29 cellular contexts compared by ENCODE assay signal in the genomic region with DNA sequence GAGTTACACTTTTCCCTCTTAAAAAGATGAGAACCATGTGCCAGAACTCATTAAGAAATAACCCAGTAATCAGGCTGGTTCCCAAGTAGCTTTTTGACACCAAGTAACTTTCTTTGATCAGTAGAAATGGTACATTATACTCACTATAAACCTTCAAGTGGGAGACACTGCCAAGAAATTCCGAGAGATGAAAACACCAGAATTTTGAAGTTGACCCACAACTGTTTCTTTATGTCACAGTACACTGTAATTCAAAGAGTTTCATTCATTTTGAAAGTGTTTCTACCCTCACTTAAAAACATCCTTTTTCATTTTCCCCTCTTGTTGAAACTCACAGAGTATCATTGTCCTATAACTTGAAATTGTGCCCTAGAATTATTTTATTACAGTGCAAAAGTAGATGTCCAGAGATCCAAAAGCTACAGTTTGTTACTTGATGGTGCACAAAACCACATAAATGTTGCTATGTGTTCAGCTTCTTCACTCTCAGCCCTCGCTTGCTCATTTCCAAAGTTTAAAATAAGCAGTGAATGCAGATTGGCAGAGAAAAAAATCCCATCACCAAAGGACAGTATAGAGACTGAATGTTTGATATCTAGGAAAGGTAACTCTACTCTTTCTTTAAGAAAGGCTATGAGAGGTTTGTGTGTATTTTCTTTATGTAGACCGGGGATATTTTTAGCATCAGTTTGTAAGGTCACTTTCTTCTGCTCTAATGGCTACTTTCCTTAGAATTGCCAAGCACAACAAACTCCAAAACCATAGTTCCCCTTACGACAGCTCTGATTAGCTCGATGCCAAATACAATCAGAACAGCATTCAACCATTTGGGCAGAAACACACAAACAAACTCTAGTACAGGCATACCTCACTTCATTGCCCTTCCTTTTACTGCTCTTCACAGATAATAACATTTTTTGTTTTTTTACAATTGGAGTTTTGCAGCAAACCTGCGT.
DNase-seq lines count a peak whose midpoint lies in the region; ATAC-seq and TF ChIP-seq lines count a peak whose summit lies in the region.
"Had no signal": no experiment of that assay in that cellular context is flagged by ENCODE, and none has a peak within 500 bp of the region (broad histone marks: within the 10 kb centered on the region; RNA-seq: fewer than 3 reads in every experiment).

No MANE protein-coding gene starts in this region.

- H3K27ac ChIP-seq in substantia nigra (ENCODE audit: low read depth, low read length, poor library complexity, severe bottlenecking), result peak overlapping the region; percentile 7
- H3K27ac ChIP-seq: esophagus squamous epithelium, PC-9, thoracic aorta had no signal

- H3K4me3 Mint-ChIP-seq in activated T-cell treated with anti-CD3 and anti-CD28 coated beads, Interleukin-2, amount 50 U/mL, for 72 hours, result peak overlapping the region in 1 of 2 donors; percentile 37
- H3K4me3 Mint-ChIP-seq in activated T-cell treated with anti-CD3 and anti-CD28 coated beads, Interleukin-2, amount 50 U/mL, for 24 hours, result no peak overlapping the region
- no peak overlapping the region for H3K4me3 Mint-ChIP-seq in endothelial cell (ENCODE audit: unreplicated experiment)
- H3K4me3 Mint-ChIP-seq: activated CD4-positive, alpha-beta memory T cell treated with anti-CD3 and anti-CD28 coated beads, Interleukin-2, amount 10 ng/mL, durations not matched to agents 7 days and 5 days; activated naive CD8-positive, alpha-beta T cell; CD14-positive monocyte; nephron progenitor cell; stimulated activated naive B cell treated with anti-CD40 and anti-IgM and Interleukin-4, amounts not matched to agents 10 μg/mL and 1 μg/mL and 100 μg/mL, for 72 hours; T-helper 1 cell treated with Interleukin-12 subunit alpha and Interleukin-12 subunit beta and Interleukin-4 antibody, amounts not matched to agents 30 μg/mL and 1 μg/mL, for 36 hours had no signal

- TF ChIP-seq CTCF in endothelial cell (IDR thresholded peaks at IDR 0.05; ENCODE audit: unreplicated experiment), result no peak

- peak; percentile 62 to 83 for ATAC-seq in activated T-cell treated with anti-CD3 and anti-CD28 coated beads, Interleukin-2, amount 50 U/mL, for 72 hours (replicated peaks in 1 of 2)
- ATAC-seq in GM18907 (IDR thresholded peaks at IDR 0.05; ENCODE audit: unreplicated experiment), result no peak
- ATAC-seq: left cardiac atrium; SK-N-SH treated with all-trans-retinoic acid at 6 μM for 48 hours; stimulated activated naive B cell treated with anti-CD40 and anti-IgM and Interleukin-4, amounts not matched to agents 10 μg/mL and 1 μg/mL and 100 μg/mL, for 72 hours had no signal

- H3K27ac Mint-ChIP-seq in activated T-cell treated with anti-CD3 and anti-CD28 coated beads, Interleukin-2, amount 50 U/mL, for 72 hours, result peak overlapping the region; percentile 55
- no peak overlapping the region for H3K27ac Mint-ChIP-seq in activated T-cell treated with anti-CD3 and anti-CD28 coated beads, Interleukin-2, amount 50 U/mL, for 24 hours
- no peak overlapping the region for H3K27ac Mint-ChIP-seq in endothelial cell (ENCODE audit: unreplicated experiment)
- H3K27ac Mint-ChIP-seq: activated CD4-positive, alpha-beta memory T cell treated with anti-CD3 and anti-CD28 coated beads, Interleukin-2, amount 10 ng/mL, durations not matched to agents 7 days and 5 days; activated naive CD8-positive, alpha-beta T cell; CD14-positive monocyte; nephron progenitor cell; stimulated activated naive B cell treated with anti-CD40 and anti-IgM and Interleukin-4, amounts not matched to agents 10 μg/mL and 1 μg/mL and 100 μg/mL, for 72 hours; T-helper 1 cell treated with Interleukin-12 subunit alpha and Interleukin-12 subunit beta and Interleukin-4 antibody, amounts not matched to agents 30 μg/mL and 1 μg/mL, for 36 hours had no signal

- peaks cover 41% of the 10 kb centered on the region for H3K27me3 Mint-ChIP-seq in activated T-cell treated with anti-CD3 and anti-CD28 coated beads, Interleukin-2, amount 50 U/mL, for 72 hours (ENCODE audit: low read depth)
- H3K27me3 Mint-ChIP-seq in activated T-cell treated with anti-CD3 and anti-CD28 coated beads, Interleukin-2, amount 50 U/mL, for 24 hours, result peaks cover 17% of the 10 kb centered on the region
- H3K27me3 Mint-ChIP-seq in endothelial cell (ENCODE audit: unreplicated experiment), result no peaks in the 10 kb centered on the region

- peaks cover 10% of the 10 kb centered on the region for H3K4me1 Mint-ChIP-seq in activated T-cell treated with anti-CD3 and anti-CD28 coated beads, Interleukin-2, amount 50 U/mL, for 72 hours (ENCODE audit: low read depth)
- peaks cover 11% of the 10 kb centered on the region for H3K4me1 Mint-ChIP-seq in activated T-cell treated with anti-CD3 and anti-CD28 coated beads, Interleukin-2, amount 50 U/mL, for 24 hours (ENCODE audit: low read depth)
- H3K4me1 Mint-ChIP-seq in endothelial cell (ENCODE audit: unreplicated experiment), result peaks cover 7% of the 10 kb centered on the region
- H3K4me1 Mint-ChIP-seq: CD14-positive monocyte had no signal

- no peaks in the 10 kb centered on the region for H3K36me3 Mint-ChIP-seq in activated T-cell treated with anti-CD3 and anti-CD28 coated beads, Interleukin-2, amount 50 U/mL, for 72 hours (ENCODE audit: insufficient read depth in 2 of 2)
- H3K36me3 Mint-ChIP-seq in activated T-cell treated with anti-CD3 and anti-CD28 coated beads, Interleukin-2, amount 50 U/mL, for 24 hours (ENCODE audit: low read depth), result no peaks in the 10 kb centered on the region
- no peaks in the 10 kb centered on the region for H3K36me3 Mint-ChIP-seq in endothelial cell (ENCODE audit: low read depth, unreplicated experiment)
- H3K36me3 Mint-ChIP-seq: activated naive CD8-positive, alpha-beta T cell; CD14-positive monocyte; stimulated activated naive B cell treated with anti-CD40 and anti-IgM and Interleukin-4, amounts not matched to agents 10 μg/mL and 1 μg/mL and 100 μg/mL, for 72 hours had no signal

- peaks cover 0 to 3% of the 10 kb centered on the region in 2 donors for H3K9me3 Mint-ChIP-seq in activated T-cell treated with anti-CD3 and anti-CD28 coated beads, Interleukin-2, amount 50 U/mL, for 72 hours
- H3K9me3 Mint-ChIP-seq in activated T-cell treated with anti-CD3 and anti-CD28 coated beads, Interleukin-2, amount 50 U/mL, for 24 hours, result no peaks in the 10 kb centered on the region
- H3K9me3 Mint-ChIP-seq in endothelial cell (ENCODE audit: unreplicated experiment), result no peaks in the 10 kb centered on the region
- H3K9me3 Mint-ChIP-seq: activated CD4-positive, alpha-beta memory T cell treated with anti-CD3 and anti-CD28 coated beads, Interleukin-2, amount 10 ng/mL, durations not matched to agents 7 days and 5 days; T-helper 1 cell treated with Interleukin-12 subunit alpha and Interleukin-12 subunit beta and Interleukin-4 antibody, amounts not matched to agents 30 μg/mL and 1 μg/mL, for 36 hours had no signal

- no peak for DNase-seq in activated T-cell treated with anti-CD3 and anti-CD28 coated beads, Interleukin-2, amount 50 U/mL, for 72 hours
- no peak for DNase-seq in activated T-cell treated with anti-CD3 and anti-CD28 coated beads, Interleukin-2, amount 50 U/mL, for 24 hours
- peak; percentile 74 for DNase-seq in astrocyte of the hippocampus (ENCODE audit: low read depth, low spot score)
- peak; percentile 44 for DNase-seq in foreskin melanocyte
- no peak for DNase-seq in substantia nigra (lab: John Stamatoyannopoulos, UW)
- DNase-seq in endothelial cell (ENCODE audit: low spot score), result no peak
- DNase-seq in NCI-H510A treated with DMSO at 0.1 percent for 48 hours (lab: John Stamatoyannopoulos, UW), result no peak
- DNase-seq: activated CD4-positive, alpha-beta memory T cell treated with anti-CD3 and anti-CD28 coated beads, Interleukin-2, amount 10 ng/mL, durations not matched to agents 7 days and 5 days; activated CD4-positive, CD25-positive, alpha-beta regulatory T cell treated with anti-CD3 and anti-CD28 coated beads, Interleukin-2, amount 50 U/mL, for 72 hours; activated effector memory CD4-positive, alpha-beta T cell treated with anti-CD3 and anti-CD28 coated beads, Interleukin-2, amount 50 U/mL, for 16 hours; Caco-2; dermis blood vessel endothelial cell; esophagus squamous epithelium; hippocampal formation; left cardiac atrium; NCI-H1092; NCI-H1694; NCI-H524 treated with DMSO at 0.1 percent for 48 hours; nephron progenitor cell; ovary; PC-9; Right ventricle myocardium superior; stimulated activated naive B cell treated with anti-CD40 and anti-IgM and Interleukin-4, amounts not matched to agents 10 μg/mL and 1 μg/mL and 100 μg/mL, for 72 hours had no signal

Comparison
In these comparisons a context has a peak if more than half of its experiments do, and no peak if none do; other contexts are left out.
1. DNase-seq: peak in astrocyte of the hippocampus (single experiment) and foreskin melanocyte (single experiment); none in activated T-cell treated with anti-CD3 and anti-CD28 coated beads, Interleukin-2, amount 50 U/mL, for 72 hours (0 of 2), activated T-cell treated with anti-CD3 and anti-CD28 coated beads, Interleukin-2, amount 50 U/mL, for 24 hours (single experiment), substantia nigra (0 of 49), endothelial cell (single experiment) and NCI-H510A treated with DMSO at 0.1 percent for 48 hours (single experiment).